Comparison of ENCODE assay signal across 9 cellular contexts in the genomic region with DNA sequence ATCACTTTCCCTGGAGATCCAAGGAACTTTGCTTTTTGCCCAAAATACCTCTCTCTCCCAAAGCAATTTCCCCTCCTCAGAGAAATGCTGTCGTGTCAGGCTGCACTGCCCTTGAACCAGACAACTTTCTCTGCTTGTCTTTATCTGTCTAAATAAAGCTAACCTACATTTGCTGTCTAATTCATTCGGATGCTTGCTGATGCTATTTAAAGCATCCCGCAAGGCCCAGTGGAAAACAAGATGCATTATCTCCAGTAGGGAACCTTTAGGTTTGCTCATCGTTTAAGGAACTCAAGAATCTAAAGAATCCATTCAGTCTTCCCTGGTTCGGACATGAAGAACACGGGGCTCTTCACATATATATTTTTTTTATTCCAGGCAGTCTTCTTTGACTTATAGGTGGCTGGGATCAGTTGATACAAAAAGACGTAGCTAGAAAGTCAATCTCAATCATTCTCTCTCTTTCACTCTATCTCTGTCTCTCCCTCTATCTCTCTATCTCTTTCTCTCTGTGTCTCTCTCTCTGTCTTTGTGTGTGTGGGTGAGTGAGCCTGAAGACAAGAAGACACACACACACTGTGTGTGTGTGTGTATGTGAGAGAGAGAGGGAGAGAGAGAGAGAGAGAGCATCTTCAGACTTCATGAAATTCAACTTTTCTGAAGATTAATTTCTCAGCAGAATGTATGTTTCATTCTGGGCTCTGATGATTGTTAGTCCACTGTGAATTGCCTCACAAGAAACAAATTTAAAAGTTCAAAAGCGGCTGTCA.
A peak's percentile ranks its signal among the peaks of the same experiment; 100 is the strongest.
DNase-seq lines count a peak whose midpoint lies in the region; ATAC-seq lines count a peak whose summit lies in the region.
"Had no signal": no experiment of that assay in that cellular context is flagged by ENCODE, and none has a peak within 500 bp of the region (broad histone marks: within the 10 kb centered on the region; RNA-seq: fewer than 3 reads in every experiment).

No MANE protein-coding gene starts in this region.

- peaks cover 70% of the 10 kb centered on the region for H3K4me1 Mint-ChIP-seq in activated naive CD4-positive, alpha-beta T cell treated with anti-CD3 and anti-CD28 coated beads, Interleukin-2, amount 10 ng/mL, durations not matched to agents 7 days and 5 days
- H3K4me1 Mint-ChIP-seq in activated T-helper 2 cell treated with anti-CD3 and anti-CD28 coated beads, Interferon-gamma antibody, Interleukin-2, Interleukin-4, amounts not matched to agents 10 μg/mL and 5 μg/mL and 100 μg/mL, durations not matched to agents 14 hours and 24 hours and 36 hours (ENCODE audit: low read depth), result peaks cover 58% of the 10 kb centered on the region

- H3K27ac Mint-ChIP-seq in activated naive CD4-positive, alpha-beta T cell treated with anti-CD3 and anti-CD28 coated beads, Interleukin-2, amount 10 ng/mL, durations not matched to agents 7 days and 5 days, result peak overlapping the region; percentile 82
- H3K27ac Mint-ChIP-seq in activated T-helper 2 cell treated with anti-CD3 and anti-CD28 coated beads, Interferon-gamma antibody, Interleukin-2, Interleukin-4, amounts not matched to agents 10 μg/mL and 5 μg/mL and 100 μg/mL, durations not matched to agents 14 hours and 24 hours and 36 hours, result peak overlapping the region; percentile 98

- no peaks in the 10 kb centered on the region for H3K9me3 Mint-ChIP-seq in activated naive CD4-positive, alpha-beta T cell treated with anti-CD3 and anti-CD28 coated beads, Interleukin-2, amount 10 ng/mL, durations not matched to agents 7 days and 5 days
- no peaks in the 10 kb centered on the region for H3K9me3 Mint-ChIP-seq in activated T-helper 2 cell treated with anti-CD3 and anti-CD28 coated beads, Interferon-gamma antibody, Interleukin-2, Interleukin-4, amounts not matched to agents 10 μg/mL and 5 μg/mL and 100 μg/mL, durations not matched to agents 14 hours and 24 hours and 36 hours

- H3K27me3 Mint-ChIP-seq in activated naive CD4-positive, alpha-beta T cell treated with anti-CD3 and anti-CD28 coated beads, Interleukin-2, amount 10 ng/mL, durations not matched to agents 7 days and 5 days, result no peaks in the 10 kb centered on the region
- no peaks in the 10 kb centered on the region for H3K27me3 Mint-ChIP-seq in activated T-helper 2 cell treated with anti-CD3 and anti-CD28 coated beads, Interferon-gamma antibody, Interleukin-2, Interleukin-4, amounts not matched to agents 10 μg/mL and 5 μg/mL and 100 μg/mL, durations not matched to agents 14 hours and 24 hours and 36 hours (ENCODE audit: low read depth)

- H3K36me3 Mint-ChIP-seq in activated naive CD4-positive, alpha-beta T cell treated with anti-CD3 and anti-CD28 coated beads, Interleukin-2, amount 10 ng/mL, durations not matched to agents 7 days and 5 days, result peaks cover 3% of the 10 kb centered on the region
- H3K36me3 Mint-ChIP-seq in activated T-helper 2 cell treated with anti-CD3 and anti-CD28 coated beads, Interferon-gamma antibody, Interleukin-2, Interleukin-4, amounts not matched to agents 10 μg/mL and 5 μg/mL and 100 μg/mL, durations not matched to agents 14 hours and 24 hours and 36 hours (ENCODE audit: low read depth), result no peaks in the 10 kb centered on the region

- intact Hi-C loops in activated T-helper 2 cell treated with anti-CD3 and anti-CD28 coated beads, Interferon-gamma antibody, Interleukin-2, Interleukin-4, amounts not matched to agents 10 μg/mL and 5 μg/mL and 100 μg/mL, durations not matched to agents 14 hours and 24 hours and 36 hours (cut with micrococcal nuclease), result loop anchor here (1.0 to 10.0 kb wide), 6 partner anchors 47 to 323 kb away; partner anchors contain the start of gene MKLN1
- intact Hi-C loops in left ventricle myocardium superior (cut with micrococcal nuclease), result no loop called here

- no peak for DNase-seq in activated naive CD4-positive, alpha-beta T cell treated with anti-CD3 and anti-CD28 coated beads, Interleukin-2, amount 10 ng/mL, durations not matched to agents 7 days and 5 days
- no peak for DNase-seq in activated naive CD4-positive, alpha-beta T cell treated with anti-CD3 and anti-CD28 coated beads, Interleukin-2, amount 50 U/mL, for 16 hours
- no peak for DNase-seq in activated T-helper 2 cell treated with anti-CD3 and anti-CD28 coated beads, Interferon-gamma antibody, Interleukin-2, Interleukin-4, amounts not matched to agents 10 μg/mL and 5 μg/mL and 100 μg/mL, durations not matched to agents 14 hours and 24 hours and 36 hours (ENCODE audit: low spot score)
- no peak for DNase-seq in left ventricle myocardium superior
- DNase-seq in substantia nigra (lab: John Stamatoyannopoulos, UW), result no peak
- DNase-seq in NCI-H526 treated with DMSO at 0.1 percent for 48 hours (lab: John Stamatoyannopoulos, UW), result no peak
- DNase-seq: NCI-H774 had no signal

- peak overlapping the region; percentile 10 for H3K27ac ChIP-seq in substantia nigra (ENCODE audit: low read depth, low read length, poor library complexity, severe bottlenecking)

- H3K4me3 Mint-ChIP-seq in activated naive CD4-positive, alpha-beta T cell treated with anti-CD3 and anti-CD28 coated beads, Interleukin-2, amount 10 ng/mL, durations not matched to agents 7 days and 5 days, result no peak overlapping the region
- no peak overlapping the region for H3K4me3 Mint-ChIP-seq in activated T-helper 2 cell treated with anti-CD3 and anti-CD28 coated beads, Interferon-gamma antibody, Interleukin-2, Interleukin-4, amounts not matched to agents 10 μg/mL and 5 μg/mL and 100 μg/mL, durations not matched to agents 14 hours and 24 hours and 36 hours (ENCODE audit: low read depth)

- CTCF ChIA-PET in activated naive CD4-positive, alpha-beta T cell treated with anti-CD3 and anti-CD28 coated beads, Interleukin-2, amount 10 ng/mL, durations not matched to agents 7 days and 5 days (lab: Charles Lee), result no interaction called here

- ATAC-seq in left ventricle myocardium superior (peak; percentile 64), HG03196 (IDR thresholded peaks at IDR 0.05; ENCODE audit: unreplicated experiment) (no peak), HG02938 (IDR thresholded peaks at IDR 0.05; ENCODE audit: unreplicated experiment) (no peak)
